13 cellular contexts compared by ENCODE assay signal in the genomic region with DNA sequence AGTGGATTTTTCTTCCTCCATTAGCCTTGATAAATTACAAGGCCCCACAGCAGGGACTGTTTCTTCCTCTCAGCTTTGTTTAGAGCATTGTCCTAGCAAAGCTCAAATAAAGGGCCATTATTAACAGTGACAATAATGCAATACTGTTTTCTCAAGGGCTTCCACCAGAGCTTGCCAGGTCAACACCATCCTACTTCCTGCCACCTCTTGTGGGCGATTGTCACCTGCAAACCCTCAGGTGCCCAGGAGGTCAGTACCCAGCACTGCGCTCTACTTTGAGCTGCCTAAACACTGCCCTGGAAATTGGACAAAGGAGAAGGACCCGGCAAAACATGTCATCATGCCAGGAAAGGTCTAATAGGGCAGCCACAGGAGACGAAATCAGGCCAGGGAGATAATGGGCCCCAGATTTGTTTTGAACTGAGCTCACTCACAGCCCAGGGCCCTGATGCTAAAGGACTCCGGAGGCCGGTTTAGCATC.
A peak's percentile ranks its signal among the peaks of the same experiment; 100 is the strongest.
DNase-seq lines count a peak whose midpoint lies in the region; ATAC-seq and TF ChIP-seq lines count a peak whose summit lies in the region.
"Had no signal": no experiment of that assay in that cellular context is flagged by ENCODE, and none has a peak within 500 bp of the region (broad histone marks: within the 10 kb centered on the region; RNA-seq: fewer than 3 reads in every experiment).

No MANE protein-coding gene starts in this region.

- ATAC-seq in GM21447 (IDR thresholded peaks at IDR 0.05; ENCODE audit: unreplicated experiment), result no peak

- H3K27me3 Mint-ChIP-seq in chondrocyte (ENCODE audit: low read depth) (no peaks in the 10 kb centered on the region), neural crest cell (ENCODE audit: low read depth) (no peaks in the 10 kb centered on the region)
- H3K27me3 Mint-ChIP-seq: B cell had no signal

- no peaks in the 10 kb centered on the region for H3K36me3 ChIP-seq in MG63
- H3K36me3 ChIP-seq: thoracic aorta had no signal

- H3K9me3 ChIP-seq in MG63, result no peaks in the 10 kb centered on the region
- H3K9me3 ChIP-seq: thoracic aorta had no signal

- H3K4me1 Mint-ChIP-seq in chondrocyte (ENCODE audit: low read depth) (peaks cover 30% of the 10 kb centered on the region), neural crest cell (peaks cover 48% of the 10 kb centered on the region)

- H3K27me3 ChIP-seq in MG63, result no peaks in the 10 kb centered on the region

- H3K27ac Mint-ChIP-seq in chondrocyte (ENCODE audit: unreplicated experiment) (no peak overlapping the region), neural crest cell (ENCODE audit: unreplicated experiment) (peak overlapping the region; percentile 63)
- H3K27ac Mint-ChIP-seq: B cell had no signal

- peak; percentile 12 for DNase-seq in COLO668 (lab: John Stamatoyannopoulos, UW; ENCODE audit: unreplicated experiment)
- peak; percentile 34 for DNase-seq in NCI-H2196 (lab: John Stamatoyannopoulos, UW; ENCODE audit: unreplicated experiment)
- DNase-seq in chondrocyte (ENCODE audit: low spot score), result peak; percentile 15
- no peak for DNase-seq in neural crest cell (ENCODE audit: low read depth, low spot score)
- DNase-seq in MG63, result no peak
- no peak for DNase-seq in NCI-H1048 (lab: John Stamatoyannopoulos, UW)
- DNase-seq in NCI-H1092 treated with DMSO at 0.1 percent for 48 hours (lab: John Stamatoyannopoulos, UW), result no peak
- DNase-seq: activated gamma-delta T cell, Kasumi-1, occipital lobe had no signal

- H3K36me3 Mint-ChIP-seq in chondrocyte (ENCODE audit: low read depth) (no peaks in the 10 kb centered on the region), neural crest cell (ENCODE audit: low read depth) (no peaks in the 10 kb centered on the region)

- H3K4me3 Mint-ChIP-seq in chondrocyte (ENCODE audit: unreplicated experiment) (no peak overlapping the region), neural crest cell (no peak overlapping the region)
- H3K4me3 Mint-ChIP-seq: B cell had no signal

- no peak for TF ChIP-seq CTCF in chondrocyte (IDR thresholded peaks at IDR 0.05)
- no peak for TF ChIP-seq CTCF in neural crest cell (conservative IDR thresholded peaks at IDR 0.05)

- H3K9me3 Mint-ChIP-seq in chondrocyte (ENCODE audit: low read depth), result no peaks in the 10 kb centered on the region
- no peaks in the 10 kb centered on the region for H3K9me3 Mint-ChIP-seq in neural crest cell

- H3K4me3 ChIP-seq in MG63, result no peak overlapping the region
- H3K4me3 ChIP-seq: thoracic aorta had no signal

Comparison
In these comparisons a context has a peak if more than half of its experiments do, and no peak if none do; other contexts are left out.
1. DNase-seq: peak in COLO668 (single experiment), NCI-H2196 (single experiment) and chondrocyte (single experiment); none in neural crest cell (single experiment), MG63 (single experiment), NCI-H1048 (single experiment) and NCI-H1092 treated with DMSO at 0.1 percent for 48 hours (single experiment).